Comparison of ENCODE assay signal across 16 cellular contexts in genomic region chr6:35292494-35292893, GRCh38. TPM values are rescaled to one million over a fixed set of nuclear protein-coding genes. Genes with fewer than 3 reads are reported as not detected.
DNase-seq lines count a peak whose midpoint lies in the region; ATAC-seq and TF ChIP-seq lines count a peak whose summit lies in the region.
"Had no signal": no experiment of that assay in that cellular context is flagged by ENCODE, and none has a peak within 500 bp of the region (broad histone marks: within the 10 kb centered on the region; RNA-seq: fewer than 3 reads in every experiment).

No MANE protein-coding gene starts in this region.

- H3K27me3 ChIP-seq in thyroid gland (no peaks in the 10 kb centered on the region), neural progenitor cell (no peaks in the 10 kb centered on the region)
- H3K27me3 ChIP-seq: MG63 had no signal

- H3K4me1 ChIP-seq in thyroid gland = peaks cover 0 to 6% of the 10 kb centered on the region in 2 donors
- H3K4me1 ChIP-seq in neural progenitor cell = no peaks in the 10 kb centered on the region

- in situ Hi-C loops in ACHN (cut with HindIII; ENCODE audit: low pct_ligation_motif_present, low pct_unique_long_range_greater_than_20kb, low sequenced_read_pairs) = no loop called here

- H3K4me3 ChIP-seq in thyroid gland (replicated peaks in 1 of 3) = no peak overlapping the region
- no peak overlapping the region for H3K4me3 ChIP-seq in neural progenitor cell
- H3K4me3 ChIP-seq: MG63 had no signal

- no peaks in the 10 kb centered on the region for H3K27me3 Mint-ChIP-seq in chondrocyte (ENCODE audit: low read depth)
- H3K27me3 Mint-ChIP-seq in neural progenitor cell (ENCODE audit: insufficient read depth, low read depth) = peaks cover 2% of the 10 kb centered on the region

- no peak for TF ChIP-seq POLR2A in thyroid gland (IDR thresholded peaks at IDR 0.05)

- peaks cover 37% of the 10 kb centered on the region for H3K36me3 Mint-ChIP-seq in chondrocyte (ENCODE audit: low read depth)
- H3K36me3 Mint-ChIP-seq in neural progenitor cell = peaks cover 19% of the 10 kb centered on the region

- H3K4me3 Mint-ChIP-seq in chondrocyte (ENCODE audit: unreplicated experiment) = no peak overlapping the region
- no peak overlapping the region for H3K4me3 Mint-ChIP-seq in neural progenitor cell
- H3K4me3 Mint-ChIP-seq: CD8-positive, alpha-beta T cell had no signal

- no peaks in the 10 kb centered on the region for H3K9me3 Mint-ChIP-seq in chondrocyte (ENCODE audit: low read depth)
- H3K9me3 Mint-ChIP-seq in neural progenitor cell = no peaks in the 10 kb centered on the region
- H3K9me3 Mint-ChIP-seq: CD8-positive, alpha-beta T cell had no signal

- H3K36me3 ChIP-seq in thyroid gland = peaks cover 70 to 71% of the 10 kb centered on the region in 2 donors
- H3K36me3 ChIP-seq in neural progenitor cell = no peaks in the 10 kb centered on the region

- H3K27ac ChIP-seq in thyroid gland (no peak overlapping the region), neural progenitor cell (no peak overlapping the region)
- H3K27ac ChIP-seq: KMS-11 had no signal

- H3K4me2 ChIP-seq in neural progenitor cell = no peak overlapping the region
- H3K4me2 ChIP-seq: KMS-11 had no signal

- no peak overlapping the region for H3K9ac ChIP-seq in neural progenitor cell
- H3K9ac ChIP-seq: KMS-11 had no signal

- ATAC-seq in Right ventricle myocardium superior (ENCODE audit: poor library complexity) = no peak
- ATAC-seq: CD8-positive, alpha-beta T cell had no signal

- TF ChIP-seq CTCF in chondrocyte (IDR thresholded peaks at IDR 0.05) (no peak), thyroid gland (IDR thresholded peaks at IDR 0.05) (no peak), neural progenitor cell (IDR thresholded peaks at IDR 0.05) (no peak)

- H3K27ac Mint-ChIP-seq in chondrocyte (ENCODE audit: unreplicated experiment) (no peak overlapping the region), neural progenitor cell (no peak overlapping the region)
- H3K27ac Mint-ChIP-seq: CD8-positive, alpha-beta T cell had no signal

- no peaks in the 10 kb centered on the region for H4K20me1 ChIP-seq in neural progenitor cell (ENCODE audit: low read depth)

- H2AFZ ChIP-seq in neural progenitor cell (replicated peaks) = no peak overlapping the region

- peaks cover 2% of the 10 kb centered on the region for H3K4me1 Mint-ChIP-seq in chondrocyte (ENCODE audit: low read depth)
- peaks cover 4% of the 10 kb centered on the region for H3K4me1 Mint-ChIP-seq in neural progenitor cell

- no peaks in the 10 kb centered on the region for H3F3A ChIP-seq in neural progenitor cell (ENCODE audit: low read depth)

- no peaks in the 10 kb centered on the region for H3K9me3 ChIP-seq in thyroid gland
- H3K9me3 ChIP-seq in neural progenitor cell (ENCODE audit: low read depth) = no peaks in the 10 kb centered on the region
- H3K9me3 ChIP-seq: MG63 had no signal

- H3K79me2 ChIP-seq in neural progenitor cell (ENCODE audit: low read depth) = no peaks in the 10 kb centered on the region

- 50 to 56% methylated on average over 14 to 15 of the region's 15 CpGs for WGBS in thyroid gland, 2 donors

- intact Hi-C loops in cardiac septum (cut with DNase I) = loop anchor here (5.0 kb wide), 1 partner anchor 35 kb away; no protein-coding TSS in a partner anchor
- intact Hi-C loops in Right ventricle myocardium superior (cut with DNase I) = loop anchor here (5.0 kb wide), 1 partner anchor 35 kb away; no protein-coding TSS in a partner anchor
- intact Hi-C loops in thyroid gland (cut with DNase I) = no loop called here

- peak; percentile 49 for DNase-seq in cardiac septum (ENCODE audit: low spot score)
- DNase-seq in Right ventricle myocardium superior = no peak
- DNase-seq in NCI-H2107 treated with DMSO at 0.1 percent for 48 hours (lab: John Stamatoyannopoulos, UW; ENCODE audit: unreplicated experiment) = peak; percentile 64
- DNase-seq in chondrocyte (ENCODE audit: low spot score) = peak; percentile 92
- DNase-seq in thyroid gland = peak; percentile 45 to 51
- DNase-seq in neural progenitor cell (ENCODE audit: low spot score) = no peak
- DNase-seq in ACHN = no peak
- no peak for DNase-seq in pons (ENCODE audit: low spot score)
- DNase-seq: CD8-positive, alpha-beta T cell; DMS 273 treated with DMSO at 0.1 percent for 48 hours; H7; MG63; NCI-H1105; NCI-H1930; NCI-H446 had no signal

RNA-seq across cellular contexts. Expression of gene DEF6, which starts 5.1 kb away (rescaled TPM):
- total RNA-seq in cardiac septum = 1.7 TPM
- 0.97 TPM for total RNA-seq in Right ventricle myocardium superior
- 0.82 to 1.1 TPM (median 0.82 TPM) in 3 replicates for total RNA-seq in chondrocyte
- 1 to 10 TPM; 5.2 to 9.3 (median 6.0) TPM for total RNA-seq in thyroid gland
- total RNA-seq in neural progenitor cell (ENCODE audit: low replicate concordance) = 0.17 and 0.19 TPM in 2 replicates

RNA-seq across cellular contexts. Expression of gene ZNF76, which starts 33.0 kb away (rescaled TPM):
- total RNA-seq in cardiac septum = 39.9 TPM
- total RNA-seq in Right ventricle myocardium superior = 35.3 TPM
- total RNA-seq in chondrocyte = 20.3 to 28.3 TPM (median 22.1 TPM) in 3 replicates
- 10 to 100 TPM; 54.3 to 81.7 (median 71.6) TPM for total RNA-seq in thyroid gland
- total RNA-seq in neural progenitor cell (ENCODE audit: low replicate concordance) = 14.8 and 27.0 TPM in 2 replicates

RNA-seq across cellular contexts. Expression of gene PPARD, which starts 49.9 kb away (rescaled TPM):
- total RNA-seq in cardiac septum = 19.0 TPM
- total RNA-seq in Right ventricle myocardium superior = 12.8 TPM
- total RNA-seq in chondrocyte = 25.9 to 28.3 TPM (median 27.0 TPM) in 3 replicates
- total RNA-seq in thyroid gland = 10 to 100 TPM; 17.3 to 40.3 (median 35.9) TPM
- total RNA-seq in neural progenitor cell (ENCODE audit: low replicate concordance) = 4.9 and 8.2 TPM in 2 replicates

Comparison
In these comparisons a context has a peak if more than half of its experiments do, and no peak if none do; other contexts are left out.
1. DNase-seq: peak in cardiac septum (single experiment), NCI-H2107 treated with DMSO at 0.1 percent for 48 hours (single experiment), chondrocyte (single experiment) and thyroid gland (2 of 2); none in Right ventricle myocardium superior (single experiment), neural progenitor cell (single experiment), ACHN (single experiment) and pons (single experiment).